In genomic region chr10:32982911-32983310, GRCh38 we compare ENCODE assay signal across 14 cellular contexts. TPM values are rescaled to one million over a fixed set of nuclear protein-coding genes. Genes with fewer than 3 reads are reported as not detected.
DNase-seq lines count a peak whose midpoint lies in the region; ATAC-seq and TF ChIP-seq lines count a peak whose summit lies in the region.
"Had no signal": no experiment of that assay in that cellular context is flagged by ENCODE, and none has a peak within 500 bp of the region (broad histone marks: within the 10 kb centered on the region; RNA-seq: fewer than 3 reads in every experiment).

No MANE protein-coding gene starts in this region.

- peak overlapping the region; percentile 94 to 98 (median 95) for H3K27ac ChIP-seq in esophagus muscularis mucosa (replicated peaks in 1 of 4)
- H3K27ac ChIP-seq: SJCRH30 had no signal

- no peak overlapping the region for H3K4me3 ChIP-seq in esophagus muscularis mucosa
- H3K4me3 ChIP-seq: dorsolateral prefrontal cortex, HAP-1, SJCRH30 had no signal

- CTCF ChIA-PET in Calu3 (lab: Charles Lee), result interaction anchor here (0.6 to 2.4 kb wide), 3 partner anchors 27 to 737 kb away, joined by 3 to 8 read pairs (median 4); no protein-coding TSS in a partner anchor

- no peak for TF ChIP-seq POLR2A in esophagus muscularis mucosa (IDR thresholded peaks at IDR 0.05; ENCODE audit: low read depth)

- H3K36me3 Mint-ChIP-seq in Calu3 (ENCODE audit: insufficient read depth, unreplicated experiment), result peaks cover 49% of the 10 kb centered on the region
- no peaks in the 10 kb centered on the region for H3K36me3 Mint-ChIP-seq in osteocyte (ENCODE audit: unreplicated experiment)
- H3K36me3 Mint-ChIP-seq: activated naive CD4-positive, alpha-beta T cell treated with anti-CD3 and anti-CD28 coated beads, Interleukin-2, amount 10 ng/mL, durations not matched to agents 7 days and 5 days had no signal

- ATAC-seq in GM21390 (IDR thresholded peaks at IDR 0.05; ENCODE audit: unreplicated experiment) (no peak), GM21526 (IDR thresholded peaks at IDR 0.05; ENCODE audit: low FRiP score, unreplicated experiment) (no peak)

- TF ChIP-seq CTCF in Calu3 (IDR thresholded peaks at IDR 0.05; ENCODE audit: unreplicated experiment) (no peak), esophagus muscularis mucosa (IDR thresholded peaks at IDR 0.05) (no peak), osteocyte (IDR thresholded peaks at IDR 0.05) (no peak)

- DNase-seq in Calu3 (no peak), RKO (ENCODE audit: low spot score) (peak; percentile 60), esophagus muscularis mucosa (ENCODE audit: extremely low spot score) (no peak), osteocyte (ENCODE audit: extremely low spot score, unreplicated experiment) (no peak), posterior cingulate gyrus (no peak)
- DNase-seq in activated CD4-positive, alpha-beta T cell treated with anti-CD3 and anti-CD28 coated beads for 4 hours, result no peak
- DNase-seq: activated naive CD4-positive, alpha-beta T cell treated with anti-CD3 and anti-CD28 coated beads, Interleukin-2, amount 10 ng/mL, durations not matched to agents 7 days and 5 days; COR-L47; dorsolateral prefrontal cortex; hippocampal formation had no signal

- no peaks in the 10 kb centered on the region for H3K9me3 Mint-ChIP-seq in Calu3 (ENCODE audit: low read depth, unreplicated experiment)
- H3K9me3 Mint-ChIP-seq in osteocyte (ENCODE audit: unreplicated experiment), result no peaks in the 10 kb centered on the region
- H3K9me3 Mint-ChIP-seq: activated naive CD4-positive, alpha-beta T cell treated with anti-CD3 and anti-CD28 coated beads, Interleukin-2, amount 10 ng/mL, durations not matched to agents 7 days and 5 days had no signal

- 88% methylated on average over 1 of the region's 1 CpG for WGBS in esophagus muscularis mucosa

- H3K36me3 ChIP-seq in esophagus muscularis mucosa, result no peaks in the 10 kb centered on the region
- H3K36me3 ChIP-seq: HAP-1, SJCRH30 had no signal

- intact Hi-C loops in Calu3 (cut with micrococcal nuclease; ENCODE audit: unreplicated experiment), result loop anchor here (1.0 kb wide), 2 partner anchors 21 to 22 kb away; no protein-coding TSS in a partner anchor
- intact Hi-C loops in esophagus muscularis mucosa (cut with DNase I), result no loop called here
- intact Hi-C loops in posterior cingulate gyrus (cut with DNase I), result no loop called here

- H3K27me3 Mint-ChIP-seq in Calu3 (ENCODE audit: unreplicated experiment), result no peaks in the 10 kb centered on the region
- H3K27me3 Mint-ChIP-seq in osteocyte (ENCODE audit: unreplicated experiment), result no peaks in the 10 kb centered on the region

- no peaks in the 10 kb centered on the region for H3K27me3 ChIP-seq in esophagus muscularis mucosa
- H3K27me3 ChIP-seq: dorsolateral prefrontal cortex, SJCRH30 had no signal

- H3K9me3 ChIP-seq in esophagus muscularis mucosa, result no peaks in the 10 kb centered on the region
- H3K9me3 ChIP-seq: HAP-1, SJCRH30 had no signal

- H3K27ac Mint-ChIP-seq in Calu3 (ENCODE audit: unreplicated experiment) (peak overlapping the region; percentile 100), osteocyte (ENCODE audit: unreplicated experiment) (peak overlapping the region; percentile 95)
- H3K27ac Mint-ChIP-seq: activated naive CD4-positive, alpha-beta T cell treated with anti-CD3 and anti-CD28 coated beads, Interleukin-2, amount 10 ng/mL, durations not matched to agents 7 days and 5 days had no signal

- H3K4me1 ChIP-seq in esophagus muscularis mucosa, result peaks cover 32 to 43% (median 39%) of the 10 kb centered on the region in 4 donors

- H3K4me3 Mint-ChIP-seq in Calu3 (ENCODE audit: low read depth, unreplicated experiment), result peak overlapping the region; percentile 65
- H3K4me3 Mint-ChIP-seq in osteocyte (ENCODE audit: unreplicated experiment), result no peak overlapping the region
- H3K4me3 Mint-ChIP-seq: activated naive CD4-positive, alpha-beta T cell treated with anti-CD3 and anti-CD28 coated beads, Interleukin-2, amount 10 ng/mL, durations not matched to agents 7 days and 5 days had no signal

- H3K4me1 Mint-ChIP-seq in Calu3 (ENCODE audit: low read depth, unreplicated experiment) (peaks cover 42% of the 10 kb centered on the region), osteocyte (ENCODE audit: unreplicated experiment) (peaks cover 59% of the 10 kb centered on the region)

- TF ChIP-seq EP300 in esophagus muscularis mucosa (IDR thresholded peaks at IDR 0.05), result no peak

- TSS peak; percentile 43 for BruUV-seq in Calu3 (replicated peaks; lab: Mats Ljungman, UMichigan)

RNA-seq across cellular contexts. Expression of gene ITGB1, which starts 24.9 kb away (rescaled TPM):
- total RNA-seq in Calu3 (2022), result 1,388 and 1,455 TPM in 2 replicates
- 1,000 to 10,000 TPM; 1,385 to 1,873 (median 1,661) TPM for total RNA-seq in esophagus muscularis mucosa
- 943 and 946 TPM in 2 replicates for total RNA-seq in osteocyte
